Comparison of ENCODE assay signal across 1 cellular context in genomic region chr1:200738733-200739498, GRCh38.
A peak's percentile ranks its signal among the peaks of the same experiment; 100 is the strongest.
TF ChIP-seq lines count a peak whose summit lies in the region.

Gene CAMSAP2 (plus strand): TSS chr1:200738893. CDS start chr1:200739828, 935 bp downstream.

TF ChIP-seq in K562, 482 proteins besides CTCF, POLR2A, EP300 and RAD21 (continued from another document and continues in another):
- TF ChIP-seq, protein P1, sequence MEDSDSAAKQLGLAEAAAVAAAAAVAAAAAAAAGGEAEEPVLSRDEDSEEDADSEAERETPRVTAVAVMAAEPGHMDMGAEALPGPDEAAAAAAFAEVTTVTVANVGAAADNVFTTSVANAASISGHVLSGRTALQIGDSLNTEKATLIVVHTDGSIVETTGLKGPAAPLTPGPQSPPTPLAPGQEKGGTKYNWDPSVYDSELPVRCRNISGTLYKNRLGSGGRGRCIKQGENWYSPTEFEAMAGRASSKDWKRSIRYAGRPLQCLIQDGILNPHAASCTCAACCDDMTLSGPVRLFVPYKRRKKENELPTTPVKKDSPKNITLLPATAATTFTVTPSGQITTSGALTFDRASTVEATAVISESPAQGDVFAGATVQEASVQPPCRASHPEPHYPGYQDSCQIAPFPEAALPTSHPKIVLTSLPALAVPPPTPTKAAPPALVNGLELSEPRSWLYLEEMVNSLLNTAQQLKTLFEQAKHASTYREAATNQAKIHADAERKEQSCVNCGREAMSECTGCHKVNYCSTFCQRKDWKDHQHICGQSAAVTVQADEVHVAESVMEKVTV (CRISPR knock-in tag; IDR thresholded peaks at IDR 0.05), result no peak
- TF ChIP-seq U2AF1 (optimal IDR thresholded peaks at IDR 0.05; ENCODE audit: low read depth, low read length) (no peak), KHSRP (IDR thresholded peaks at IDR 0.05) (no peak), TOE1 (IDR thresholded peaks at IDR 0.05; ENCODE audit: borderline replicate concordance) (0 out of 2 replicates have a peak, but pooled peaks have one; percentile 8), TOE1 (CRISPR knock-in tag; IDR thresholded peaks at IDR 0.05; ENCODE audit: borderline replicate concordance, low read depth) (no peak), DDX20 (tag; IDR thresholded peaks at IDR 0.05; ENCODE audit: low read depth) (no peak), ZNF263 (CRISPR knock-in tag; IDR thresholded peaks at IDR 0.05; ENCODE audit: borderline replicate concordance) (peak; percentile 96), ELF2 (CRISPR knock-in tag; IDR thresholded peaks at IDR 0.05) (no peak), SP1 (CRISPR knock-in tag; IDR thresholded peaks at IDR 0.05) (no peak), PHB2 (IDR thresholded peaks at IDR 0.05; ENCODE audit: low read depth) (no peak), PHF8 (IDR thresholded peaks at IDR 0.05; ENCODE audit: borderline replicate concordance, low read length) (peak; percentile 68; the same call in 1 of the 2 replicates), PCBP2 (IDR thresholded peaks at IDR 0.05; ENCODE audit: low read depth, low read length, poor library complexity, severe bottlenecking) (no peak), FOXJ2 (tag; IDR thresholded peaks at IDR 0.05) (no peak), SMARCA4 (IDR thresholded peaks at IDR 0.05) (no peak), HMG20A (CRISPR knock-in tag; conservative IDR thresholded peaks at IDR 0.05) (no peak), RB1 (IDR thresholded peaks at IDR 0.05; ENCODE audit: low read depth) (peak; percentile 29; the same call in 1 of the 2 replicates), TFAM (CRISPR knock-in tag; conservative IDR thresholded peaks at IDR 0.05) (no peak), HNRNPL (IDR thresholded peaks at IDR 0.05; ENCODE audit: low read depth, low read length) (0 out of 2 replicates have a peak, but pooled peaks have one; percentile 47), NONO (IDR thresholded peaks at IDR 0.05; ENCODE audit: low read depth in 2 of 2, low read length in 1 of 2) (no peak), TCFL5 (CRISPR knock-in tag; conservative IDR thresholded peaks at IDR 0.05) (no peak), MYC (IDR thresholded peaks at IDR 0.05; ENCODE audit: low read depth, low read length) (no peak), MYC (CRISPR knock-in tag; IDR thresholded peaks at IDR 0.05; ENCODE audit: borderline replicate concordance, low read depth) (no peak), ILK (tag; IDR thresholded peaks at IDR 0.05; ENCODE audit: borderline replicate concordance, low read depth) (no peak), ZNF699 (CRISPR knock-in tag; IDR thresholded peaks at IDR 0.05; ENCODE audit: insufficient replicate concordance) (no peak), NR2C1 (IDR thresholded peaks at IDR 0.05) (no peak), NR2C1 (tag; IDR thresholded peaks at IDR 0.05) (no peak), PHB (CRISPR knock-in tag; IDR thresholded peaks at IDR 0.05) (no peak), JUNB (CRISPR knock-in tag; conservative IDR thresholded peaks at IDR 0.05) (no peak), SPI1 (IDR thresholded peaks at IDR 0.05; ENCODE audit: borderline replicate concordance, low read depth, low read length) (no peak), LEF1 (IDR thresholded peaks at IDR 0.05) (no peak), ZSCAN32 (CRISPR knock-in tag; IDR thresholded peaks at IDR 0.05) (no peak), KLF1 (tag; IDR thresholded peaks at IDR 0.05) (no peak), RBM17 (IDR thresholded peaks at IDR 0.05; ENCODE audit: borderline replicate concordance, low read depth, low read length) (no peak), MLX (CRISPR knock-in tag; conservative IDR thresholded peaks at IDR 0.05) (0 out of 4 replicates have a peak, but pooled peaks of 1 of the 2 experiments have one; percentile 14), HDAC2 (IDR thresholded peaks at IDR 0.05) (peak; percentile 90; the same call in 1 of the 2 replicates), ZNF347 (CRISPR knock-in tag; IDR thresholded peaks at IDR 0.05; ENCODE audit: low read depth) (no peak), WHSC1 (IDR thresholded peaks at IDR 0.05; ENCODE audit: low read length) (no peak), POLR2AphosphoS2 (IDR thresholded peaks at IDR 0.05; ENCODE audit: low read length) (no peak), ARHGAP35 (IDR thresholded peaks at IDR 0.05; ENCODE audit: partially characterized antibody) (no peak), OTX1 (CRISPR knock-in tag; IDR thresholded peaks at IDR 0.05) (peak; percentile 23; the same call in 1 of the 2 replicates), POLR3G (IDR thresholded peaks at IDR 0.05; ENCODE audit: extremely low read depth, insufficient read length, insufficient replicate concordance) (no peak), SLC30A9 (CRISPR knock-in tag; IDR thresholded peaks at IDR 0.05) (no peak), ZC3H11A (IDR thresholded peaks at IDR 0.05; ENCODE audit: low read depth, low read length) (no peak), FOXO4 (CRISPR knock-in tag; IDR thresholded peaks at IDR 0.05) (no peak), MLLT1 (IDR thresholded peaks at IDR 0.05) (peak in 1 of 2 experiments; percentile 78; a peak in 2 of 4 replicates), CSDE1 (IDR thresholded peaks at IDR 0.05) (no peak), PRDM10 (IDR thresholded peaks at IDR 0.05; ENCODE audit: partially characterized antibody) (peak; percentile 27), ZNF354B (CRISPR knock-in tag; IDR thresholded peaks at IDR 0.05) (0 out of 2 replicates have a peak, but pooled peaks have one; percentile 22)
- TF ChIP-seq, protein P2, sequence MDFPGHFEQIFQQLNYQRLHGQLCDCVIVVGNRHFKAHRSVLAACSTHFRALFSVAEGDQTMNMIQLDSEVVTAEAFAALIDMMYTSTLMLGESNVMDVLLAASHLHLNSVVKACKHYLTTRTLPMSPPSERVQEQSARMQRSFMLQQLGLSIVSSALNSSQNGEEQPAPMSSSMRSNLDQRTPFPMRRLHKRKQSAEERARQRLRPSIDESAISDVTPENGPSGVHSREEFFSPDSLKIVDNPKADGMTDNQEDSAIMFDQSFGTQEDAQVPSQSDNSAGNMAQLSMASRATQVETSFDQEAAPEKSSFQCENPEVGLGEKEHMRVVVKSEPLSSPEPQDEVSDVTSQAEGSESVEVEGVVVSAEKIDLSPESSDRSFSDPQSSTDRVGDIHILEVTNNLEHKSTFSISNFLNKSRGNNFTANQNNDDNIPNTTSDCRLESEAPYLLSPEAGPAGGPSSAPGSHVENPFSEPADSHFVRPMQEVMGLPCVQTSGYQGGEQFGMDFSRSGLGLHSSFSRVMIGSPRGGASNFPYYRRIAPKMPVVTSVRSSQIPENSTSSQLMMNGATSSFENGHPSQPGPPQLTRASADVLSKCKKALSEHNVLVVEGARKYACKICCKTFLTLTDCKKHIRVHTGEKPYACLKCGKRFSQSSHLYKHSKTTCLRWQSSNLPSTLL (IDR thresholded peaks at IDR 0.05), result no peak
- TF ChIP-seq, protein P3, sequence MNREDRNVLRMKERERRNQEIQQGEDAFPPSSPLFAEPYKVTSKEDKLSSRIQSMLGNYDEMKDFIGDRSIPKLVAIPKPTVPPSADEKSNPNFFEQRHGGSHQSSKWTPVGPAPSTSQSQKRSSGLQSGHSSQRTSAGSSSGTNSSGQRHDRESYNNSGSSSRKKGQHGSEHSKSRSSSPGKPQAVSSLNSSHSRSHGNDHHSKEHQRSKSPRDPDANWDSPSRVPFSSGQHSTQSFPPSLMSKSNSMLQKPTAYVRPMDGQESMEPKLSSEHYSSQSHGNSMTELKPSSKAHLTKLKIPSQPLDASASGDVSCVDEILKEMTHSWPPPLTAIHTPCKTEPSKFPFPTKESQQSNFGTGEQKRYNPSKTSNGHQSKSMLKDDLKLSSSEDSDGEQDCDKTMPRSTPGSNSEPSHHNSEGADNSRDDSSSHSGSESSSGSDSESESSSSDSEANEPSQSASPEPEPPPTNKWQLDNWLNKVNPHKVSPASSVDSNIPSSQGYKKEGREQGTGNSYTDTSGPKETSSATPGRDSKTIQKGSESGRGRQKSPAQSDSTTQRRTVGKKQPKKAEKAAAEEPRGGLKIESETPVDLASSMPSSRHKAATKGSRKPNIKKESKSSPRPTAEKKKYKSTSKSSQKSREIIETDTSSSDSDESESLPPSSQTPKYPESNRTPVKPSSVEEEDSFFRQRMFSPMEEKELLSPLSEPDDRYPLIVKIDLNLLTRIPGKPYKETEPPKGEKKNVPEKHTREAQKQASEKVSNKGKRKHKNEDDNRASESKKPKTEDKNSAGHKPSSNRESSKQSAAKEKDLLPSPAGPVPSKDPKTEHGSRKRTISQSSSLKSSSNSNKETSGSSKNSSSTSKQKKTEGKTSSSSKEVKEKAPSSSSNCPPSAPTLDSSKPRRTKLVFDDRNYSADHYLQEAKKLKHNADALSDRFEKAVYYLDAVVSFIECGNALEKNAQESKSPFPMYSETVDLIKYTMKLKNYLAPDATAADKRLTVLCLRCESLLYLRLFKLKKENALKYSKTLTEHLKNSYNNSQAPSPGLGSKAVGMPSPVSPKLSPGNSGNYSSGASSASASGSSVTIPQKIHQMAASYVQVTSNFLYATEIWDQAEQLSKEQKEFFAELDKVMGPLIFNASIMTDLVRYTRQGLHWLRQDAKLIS (CRISPR knock-in tag; IDR thresholded peaks at IDR 0.05), result no peak
- TF ChIP-seq, protein P4, sequence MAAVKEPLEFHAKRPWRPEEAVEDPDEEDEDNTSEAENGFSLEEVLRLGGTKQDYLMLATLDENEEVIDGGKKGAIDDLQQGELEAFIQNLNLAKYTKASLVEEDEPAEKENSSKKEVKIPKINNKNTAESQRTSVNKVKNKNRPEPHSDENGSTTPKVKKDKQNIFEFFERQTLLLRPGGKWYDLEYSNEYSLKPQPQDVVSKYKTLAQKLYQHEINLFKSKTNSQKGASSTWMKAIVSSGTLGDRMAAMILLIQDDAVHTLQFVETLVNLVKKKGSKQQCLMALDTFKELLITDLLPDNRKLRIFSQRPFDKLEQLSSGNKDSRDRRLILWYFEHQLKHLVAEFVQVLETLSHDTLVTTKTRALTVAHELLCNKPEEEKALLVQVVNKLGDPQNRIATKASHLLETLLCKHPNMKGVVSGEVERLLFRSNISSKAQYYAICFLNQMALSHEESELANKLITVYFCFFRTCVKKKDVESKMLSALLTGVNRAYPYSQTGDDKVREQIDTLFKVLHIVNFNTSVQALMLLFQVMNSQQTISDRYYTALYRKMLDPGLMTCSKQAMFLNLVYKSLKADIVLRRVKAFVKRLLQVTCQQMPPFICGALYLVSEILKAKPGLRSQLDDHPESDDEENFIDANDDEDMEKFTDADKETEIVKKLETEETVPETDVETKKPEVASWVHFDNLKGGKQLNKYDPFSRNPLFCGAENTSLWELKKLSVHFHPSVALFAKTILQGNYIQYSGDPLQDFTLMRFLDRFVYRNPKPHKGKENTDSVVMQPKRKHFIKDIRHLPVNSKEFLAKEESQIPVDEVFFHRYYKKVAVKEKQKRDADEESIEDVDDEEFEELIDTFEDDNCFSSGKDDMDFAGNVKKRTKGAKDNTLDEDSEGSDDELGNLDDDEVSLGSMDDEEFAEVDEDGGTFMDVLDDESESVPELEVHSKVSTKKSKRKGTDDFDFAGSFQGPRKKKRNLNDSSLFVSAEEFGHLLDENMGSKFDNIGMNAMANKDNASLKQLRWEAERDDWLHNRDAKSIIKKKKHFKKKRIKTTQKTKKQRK (IDR thresholded peaks at IDR 0.05; ENCODE audit: borderline replicate concordance, low read depth, low read length), result no peak
- TF ChIP-seq, protein P5, sequence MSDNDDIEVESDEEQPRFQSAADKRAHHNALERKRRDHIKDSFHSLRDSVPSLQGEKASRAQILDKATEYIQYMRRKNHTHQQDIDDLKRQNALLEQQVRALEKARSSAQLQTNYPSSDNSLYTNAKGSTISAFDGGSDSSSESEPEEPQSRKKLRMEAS (CRISPR knock-in tag; IDR thresholded peaks at IDR 0.05), result peak; percentile 63
